Comparison of ENCODE assay signal across 9 cellular contexts in the genomic region with DNA sequence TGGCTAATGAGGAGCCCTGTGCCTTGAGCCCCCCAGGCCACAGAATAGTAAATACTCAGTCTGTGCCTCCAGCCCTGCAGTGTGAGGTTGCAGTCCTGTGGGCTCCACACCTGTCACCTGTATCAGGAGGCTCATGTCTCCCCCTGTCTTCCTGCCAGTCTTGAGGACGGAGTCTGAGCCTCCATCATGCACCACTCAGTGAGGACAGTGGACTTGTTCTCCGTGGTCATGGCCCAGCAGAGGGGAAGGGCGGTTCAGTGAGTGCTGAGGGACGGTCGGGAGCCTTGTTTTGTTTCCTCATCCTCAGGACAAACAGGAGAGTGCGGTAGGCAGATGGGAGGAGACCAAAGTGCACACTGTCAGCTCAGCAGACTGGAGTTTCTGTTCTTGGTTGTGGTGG. TPM values are rescaled to one million over a fixed set of nuclear protein-coding genes. Genes with fewer than 3 reads are reported as not detected.
A peak's percentile ranks its signal among the peaks of the same experiment; 100 is the strongest.
DNase-seq lines count a peak whose midpoint lies in the region; ATAC-seq, FAIRE-seq and TF ChIP-seq lines count a peak whose summit lies in the region.
"Not testable (repeated sequence)": the region's sequence is repeated elsewhere in the genome, so short reads cannot be mapped to it uniquely, and the experiment has no call there.
"Had no signal": no experiment of that assay in that cellular context is flagged by ENCODE, and none has a peak within 500 bp of the region (broad histone marks: within the 10 kb centered on the region; RNA-seq: fewer than 3 reads in every experiment).

No MANE protein-coding gene starts in this region.

- not testable (repeated sequence) for H2BK120ac ChIP-seq in neuronal stem cell (ENCODE audit: low read depth, low read length)

- intact Hi-C loops in dendritic cell treated with granulocyte-macrophage colony-stimulating factor and Interleukin-4, amounts not matched to agents 40 ng/mL and 50 ng/mL, for 4 days (cut with micrococcal nuclease); HepG2 (cut with micrococcal nuclease; ENCODE audit: unreplicated experiment); spleen (cut with DNase I; ENCODE audit: low total_unique reads): not testable (repeated sequence)

- not testable (repeated sequence) for H3K14ac ChIP-seq in neuronal stem cell (ENCODE audit: low read length)

- H2BK5ac ChIP-seq in neuronal stem cell (ENCODE audit: low read length), result not testable (repeated sequence)

- TF ChIP-seq CTCF in right atrium auricular region (IDR thresholded peaks at IDR 0.05); HepG2 (CRISPR knock-in tag; IDR thresholded peaks at IDR 0.05); spleen (IDR thresholded peaks at IDR 0.05 in 8 of 11, conservative IDR thresholded peaks at IDR 0.05 in 3 of 11): not testable (repeated sequence)

- FAIRE-seq in HepG2 (lab: Jason Lieb, UNC), result not testable (repeated sequence)

- H3K4me2 ChIP-seq in HepG2 (ENCODE audit: low read depth, low read length), result peak overlapping the region; percentile 59
- H3K4me2 ChIP-seq in neuronal stem cell (ENCODE audit: insufficient read depth, low read length, poor library complexity, severe bottlenecking), result not testable (repeated sequence)

- in situ Hi-C loops in HepG2 (cut with HindIII; ENCODE audit: extremely low pct_ligation_motif_present, low pct_unique_long_range_greater_than_20kb), result not testable (repeated sequence)

- H2BK15ac ChIP-seq in neuronal stem cell (ENCODE audit: low read length), result peak overlapping the region; percentile 72

- not testable (repeated sequence) for H3K4me3 Mint-ChIP-seq in dendritic cell treated with granulocyte-macrophage colony-stimulating factor and Interleukin-4, amounts not matched to agents 40 ng/mL and 50 ng/mL, for 4 days

- not testable (repeated sequence) for H4K20me1 ChIP-seq in HepG2 (ENCODE audit: insufficient read depth, low read length)

- not testable (repeated sequence) for H3K4me3 ChIP-seq in right atrium auricular region; neuronal stem cell (ENCODE audit: low read length in 2 of 2); spleen
- H3K4me3 ChIP-seq in HepG2 (replicated peaks in 1 of 3; ENCODE audit: insufficient read depth in 1 of 3, low read depth in 2 of 3, low read length in 3 of 3), result peak overlapping the region in 1 of 3 experiments; percentile 35; a peak in 1 of 6 replicates

- not testable (repeated sequence) for H3K27ac ChIP-seq in right atrium auricular region; HepG2 (ENCODE audit: extremely low read length, insufficient read depth, low read length); neuronal stem cell (replicated peaks; ENCODE audit: low read length); spleen

- not testable (repeated sequence) for H3K27me3 ChIP-seq in right atrium auricular region; HepG2 (ENCODE audit: control insufficient read depth in 1 of 2, insufficient read depth in 2 of 2, low read length in 2 of 2)
- peaks cover 0 to 21% (median 0%) of the 10 kb centered on the region in 3 experiments for H3K27me3 ChIP-seq in neuronal stem cell (ENCODE audit: control insufficient read depth in 3 of 3, insufficient read depth in 3 of 3, low read depth in 1 of 3, low read length in 3 of 3)
- peaks cover 0 to 32% (median 0%) of the 10 kb centered on the region in 7 donors for H3K27me3 ChIP-seq in spleen (replicated peaks in 1 of 7)

- not testable (repeated sequence) for H3K79me1 ChIP-seq in neuronal stem cell (ENCODE audit: low read depth, low read length)

- not testable (repeated sequence) for H3K36me3 Mint-ChIP-seq in dendritic cell treated with granulocyte-macrophage colony-stimulating factor and Interleukin-4, amounts not matched to agents 40 ng/mL and 50 ng/mL, for 4 days (ENCODE audit: low read depth)

- H3K9me3 Mint-ChIP-seq in dendritic cell treated with granulocyte-macrophage colony-stimulating factor and Interleukin-4, amounts not matched to agents 40 ng/mL and 50 ng/mL, for 4 days, result not testable (repeated sequence)

- not testable (repeated sequence) for H3K9me3 ChIP-seq in right atrium auricular region; HepG2 (ENCODE audit: low read length); neuronal stem cell (replicated peaks in 1 of 2; ENCODE audit: control insufficient read depth in 2 of 2, insufficient read depth in 1 of 2, low read depth in 1 of 2, low read length in 2 of 2); spleen

- peak overlapping the region; percentile 46 for H3K18ac ChIP-seq in neuronal stem cell (ENCODE audit: low read length)

- TF ChIP-seq POLR2A in HepG2 (IDR thresholded peaks at IDR 0.05; ENCODE audit: insufficient read depth in 1 of 2, low read depth in 2 of 2, low read length in 2 of 2); spleen (IDR thresholded peaks at IDR 0.05): not testable (repeated sequence)

- WGBS in HepG2 (ENCODE audit: low lambda C conversion rate), result 0% methylated on average over 1 of the region's 6 CpGs
- WGBS in neuronal stem cell (ENCODE audit: extremely low coverage in 2 of 2, insufficient read length in 2 of 2, insufficient replicate concordance in 1 of 2), 2 donors, result no CpG with 5 or more reads among the region's 6 CpGs
- WGBS in spleen, 5 donors, result 29 to 41% (median 36%) methylated on average over 6 of the region's 6 CpGs

- not testable (repeated sequence) for H4K91ac ChIP-seq in neuronal stem cell (ENCODE audit: low read depth, low read length, poor library complexity)

- H3K9ac ChIP-seq in HepG2 (ENCODE audit: insufficient read depth, low read depth, low read length); neuronal stem cell (ENCODE audit: low read depth, low read length, poor library complexity): not testable (repeated sequence)

- DNase-seq in right atrium auricular region (ENCODE audit: low spot score), result peak; percentile 53
- not testable (repeated sequence) for DNase-seq in HepG2 (ENCODE audit: low spot score); neuronal stem cell (ENCODE audit: low spot score)
- peak; percentile 19 for DNase-seq in spleen

- not testable (repeated sequence) for H2AK5ac ChIP-seq in neuronal stem cell (ENCODE audit: low read depth, low read length)

- not testable (repeated sequence) for H3K23ac ChIP-seq in neuronal stem cell (ENCODE audit: low read depth, low read length, poor library complexity)

- CTCF ChIA-PET in HepG2 (lab: Yijun Ruan, JAX; ENCODE audit: low intra/inter-chr PET ratio, low total read pairs), result not testable (repeated sequence)

- H4K8ac ChIP-seq in neuronal stem cell (ENCODE audit: low read depth, low read length), result peak overlapping the region; percentile 48

- POLR2A ChIA-PET in HepG2 (lab: Yijun Ruan, JAX), result not testable (repeated sequence)

- H3K4me1 ChIP-seq in right atrium auricular region; neuronal stem cell (ENCODE audit: control insufficient read depth in 2 of 2, insufficient read depth in 1 of 2, low read depth in 1 of 2, low read length in 2 of 2); spleen: not testable (repeated sequence)
- H3K4me1 ChIP-seq in HepG2 (ENCODE audit: insufficient read depth, low read length), result peaks cover 28% of the 10 kb centered on the region

- H3K4me1 Mint-ChIP-seq in dendritic cell treated with granulocyte-macrophage colony-stimulating factor and Interleukin-4, amounts not matched to agents 40 ng/mL and 50 ng/mL, for 4 days (ENCODE audit: low read depth), result peaks cover 11% of the 10 kb centered on the region

- not testable (repeated sequence) for H3K79me2 ChIP-seq in HepG2 (ENCODE audit: insufficient read depth, low read length)

- not testable (repeated sequence) for ATAC-seq in HepG2

- TF ChIP-seq EP300 in HepG2 (IDR thresholded peaks at IDR 0.05; ENCODE audit: low read depth in 2 of 2, low read length in 2 of 2); HepG2 (CRISPR knock-in tag; IDR thresholded peaks at IDR 0.05; ENCODE audit: borderline replicate concordance): not testable (repeated sequence)

- not testable (repeated sequence) for BruUV-seq in HepG2 (replicated peaks; lab: Mats Ljungman, UMichigan)

- not testable (repeated sequence) for TF ChIP-seq RAD21 in HepG2 (CRISPR knock-in tag; IDR thresholded peaks at IDR 0.05)

- peak overlapping the region; percentile 39 for H3K27ac Mint-ChIP-seq in dendritic cell treated with granulocyte-macrophage colony-stimulating factor and Interleukin-4, amounts not matched to agents 40 ng/mL and 50 ng/mL, for 4 days

- H2BK12ac ChIP-seq in neuronal stem cell (ENCODE audit: low read length), result peak overlapping the region; percentile 19

- not testable (repeated sequence) for H3K27me3 Mint-ChIP-seq in dendritic cell treated with granulocyte-macrophage colony-stimulating factor and Interleukin-4, amounts not matched to agents 40 ng/mL and 50 ng/mL, for 4 days

- not testable (repeated sequence) for H2AFZ ChIP-seq in HepG2 (ENCODE audit: low read length); neuronal stem cell (ENCODE audit: low read length)

- not testable (repeated sequence) for H3K4ac ChIP-seq in neuronal stem cell (ENCODE audit: low read length)

- H3K36me3 ChIP-seq in right atrium auricular region; HepG2 (replicated peaks in 1 of 2; ENCODE audit: control insufficient read depth in 1 of 2, insufficient read depth in 2 of 2, low read length in 2 of 2); neuronal stem cell (replicated peaks in 1 of 2; ENCODE audit: control insufficient read depth in 2 of 2, insufficient read depth in 2 of 2, low read length in 2 of 2); spleen: not testable (repeated sequence)

RNA-seq across cellular contexts. Expression of a gene that starts 17.1 kb away (rescaled TPM):
- 10 to 100 TPM; 26.7 to 38.0 TPM for total RNA-seq in right atrium auricular region
- 36.0 and 43.8 TPM in 2 replicates for total RNA-seq in HepG2 (2016; rRNA removed; fragmentation: Illumina TruSeq; extraction: Trizol)
- total RNA-seq in HepG2 (2016; cell fraction: cytosol; rRNA removed; fragmentation: Illumina TruSeq; extraction: Trizol; ENCODE audit: low read depth), result 13.1 and 17.4 TPM in 2 replicates
- 32.9 and 42.2 TPM in 2 replicates for total RNA-seq in HepG2 (2016; cell fraction: insoluble cytoplasmic fraction; rRNA removed; fragmentation: Illumina TruSeq; extraction: Trizol)
- 49.5 and 51.8 TPM in 2 replicates for total RNA-seq in HepG2 (2016; cell fraction: membrane; rRNA removed; fragmentation: Illumina TruSeq; extraction: Trizol)
- 41.0 and 45.3 TPM in 2 replicates for total RNA-seq in HepG2 (2016; cell fraction: nucleus; rRNA removed; fragmentation: Illumina TruSeq; extraction: Trizol)
- polyA plus RNA-seq in HepG2 (2011; rRNA removed), result 68.7 and 78.7 TPM in 2 replicates
- polyA plus RNA-seq in HepG2 (2011; cell fraction: cytosol; rRNA removed), result 67.6 and 76.6 TPM in 2 replicates
- polyA plus RNA-seq in HepG2 (2011; cell fraction: nucleus; rRNA removed), result 59.4 and 73.5 TPM in 2 replicates
- 40.8 and 51.3 TPM in 2 replicates for polyA plus RNA-seq in HepG2 (2012)
- polyA plus RNA-seq in HepG2 (2016; cell fraction: cytosol; fragmentation: Illumina TruSeq; extraction: Trizol; ENCODE audit: low read depth), result 25.7 and 32.7 TPM in 2 replicates
- 52.6 and 59.2 TPM in 2 replicates for polyA plus RNA-seq in HepG2 (2016; cell fraction: insoluble cytoplasmic fraction; fragmentation: Illumina TruSeq; extraction: Trizol; ENCODE audit: low read depth)
- polyA plus RNA-seq in HepG2 (2016; cell fraction: membrane; fragmentation: Illumina TruSeq; extraction: Trizol; ENCODE audit: low read depth), result 72.7 and 76.3 TPM in 2 replicates
- polyA plus RNA-seq in HepG2 (2016; cell fraction: nucleus; fragmentation: Illumina TruSeq; extraction: Trizol; ENCODE audit: insufficient read depth, low read depth), result 82.4 and 86.0 TPM in 2 replicates
- 90.8 and 137 TPM in 2 replicates for polyA minus RNA-seq in HepG2 (2011; rRNA and poly(A)+ RNA removed; ENCODE audit: low replicate concordance)
- 27.5 and 29.3 TPM in 2 replicates for polyA minus RNA-seq in HepG2 (2011; cell fraction: cytosol; rRNA and poly(A)+ RNA removed)
- polyA minus RNA-seq in HepG2 (2011; cell fraction: nucleus; rRNA and poly(A)+ RNA removed), result 23.2 and 28.1 TPM in 2 replicates
- polyA plus RNA-seq in neuronal stem cell (2013, experiment 1 of 2), result 16.7 TPM
- polyA plus RNA-seq in neuronal stem cell (2013, experiment 2 of 2), result 16.5 TPM
- total RNA-seq in spleen, result 10 to 100 TPM; 28.6 to 55.7 (median 39.8) TPM
- polyA plus RNA-seq in spleen, result 10 to 100 TPM in 2 of 3 donors, 1 to 10 TPM in 1; 8.7 to 21.7 (median 12.9) TPM

RNA-seq across cellular contexts. Expression of a gene that starts 33.4 kb away (rescaled TPM):
- total RNA-seq in right atrium auricular region, result 1 to 10 TPM in 1 of 2 donors, under 1 TPM in 1; 0.78 to 1.7 TPM
- total RNA-seq in HepG2 (2016; rRNA removed; fragmentation: Illumina TruSeq; extraction: Trizol), result not detected in 2 replicates
- not detected in 2 replicates for total RNA-seq in HepG2 (2016; cell fraction: cytosol; rRNA removed; fragmentation: Illumina TruSeq; extraction: Trizol; ENCODE audit: low read depth)
- total RNA-seq in HepG2 (2016; cell fraction: insoluble cytoplasmic fraction; rRNA removed; fragmentation: Illumina TruSeq; extraction: Trizol), result 0.09 TPM in 1 of 2 replicates, not detected in the other
- total RNA-seq in HepG2 (2016; cell fraction: membrane; rRNA removed; fragmentation: Illumina TruSeq; extraction: Trizol), result not detected in 2 replicates
- total RNA-seq in HepG2 (2016; cell fraction: nucleus; rRNA removed; fragmentation: Illumina TruSeq; extraction: Trizol), result 0.66 TPM in 1 of 2 replicates, not detected in the other
- 0.12 and 0.15 TPM in 2 replicates for polyA plus RNA-seq in HepG2 (2011; rRNA removed)
- 0.25 TPM in 1 of 2 replicates, not detected in the other for polyA plus RNA-seq in HepG2 (2011; cell fraction: cytosol; rRNA removed)
- polyA plus RNA-seq in HepG2 (2011; cell fraction: nucleus; rRNA removed), result 0.14 and 0.62 TPM in 2 replicates
- polyA plus RNA-seq in HepG2 (2012), result 0.08 TPM in 1 of 2 replicates, not detected in the other
- polyA plus RNA-seq in HepG2 (2016; cell fraction: cytosol; fragmentation: Illumina TruSeq; extraction: Trizol; ENCODE audit: low read depth), result 0.08 and 0.27 TPM in 2 replicates
- not detected in 2 replicates for polyA plus RNA-seq in HepG2 (2016; cell fraction: insoluble cytoplasmic fraction; fragmentation: Illumina TruSeq; extraction: Trizol; ENCODE audit: low read depth)
- polyA plus RNA-seq in HepG2 (2016; cell fraction: membrane; fragmentation: Illumina TruSeq; extraction: Trizol; ENCODE audit: low read depth), result 0.20 and 0.53 TPM in 2 replicates
- polyA plus RNA-seq in HepG2 (2016; cell fraction: nucleus; fragmentation: Illumina TruSeq; extraction: Trizol; ENCODE audit: insufficient read depth, low read depth), result 0.42 and 0.69 TPM in 2 replicates
- polyA minus RNA-seq in HepG2 (2011; rRNA and poly(A)+ RNA removed; ENCODE audit: low replicate concordance), result not detected in 2 replicates
- not detected in 2 replicates for polyA minus RNA-seq in HepG2 (2011; cell fraction: cytosol; rRNA and poly(A)+ RNA removed)
- not detected in 2 replicates for polyA minus RNA-seq in HepG2 (2011; cell fraction: nucleus; rRNA and poly(A)+ RNA removed)
- polyA plus RNA-seq in neuronal stem cell (2013, experiment 1 of 2), result 0.33 TPM
- polyA plus RNA-seq in neuronal stem cell (2013, experiment 2 of 2), result 0.35 TPM
- 1 to 10 TPM in 3 of 7 donors, under 1 TPM in 2, not detected in 2; 0.39 to 1.7 (median 1.3) TPM for total RNA-seq in spleen
- under 1 TPM; 0.22 to 0.72 (median 0.27) TPM for polyA plus RNA-seq in spleen
- total RNA-seq: Daoy, GM12878 had no signal
- polyA plus RNA-seq: CD14-positive monocyte; CD4-positive, alpha-beta memory T cell had no signal

RNA-seq across cellular contexts. Expression of a gene that starts 56.7 kb away (rescaled TPM):
- total RNA-seq in right atrium auricular region (10 to 100 TPM; 30.4 to 45.5 TPM), HepG2 (2016; rRNA removed; fragmentation: Illumina TruSeq; extraction: Trizol) (29.8 and 35.2 TPM in 2 replicates), spleen (100 to 1,000 TPM; 123 to 306 (median 181) TPM)
- total RNA-seq in HepG2 (2016; cell fraction: cytosol; rRNA removed; fragmentation: Illumina TruSeq; extraction: Trizol; ENCODE audit: low read depth), result 16.7 and 20.4 TPM in 2 replicates
- total RNA-seq in HepG2 (2016; cell fraction: insoluble cytoplasmic fraction; rRNA removed; fragmentation: Illumina TruSeq; extraction: Trizol), result 28.4 and 34.5 TPM in 2 replicates
- 16.2 and 19.4 TPM in 2 replicates for total RNA-seq in HepG2 (2016; cell fraction: membrane; rRNA removed; fragmentation: Illumina TruSeq; extraction: Trizol)
- 25.1 and 33.7 TPM in 2 replicates for total RNA-seq in HepG2 (2016; cell fraction: nucleus; rRNA removed; fragmentation: Illumina TruSeq; extraction: Trizol)
- polyA plus RNA-seq in HepG2 (2011; rRNA removed) (24.4 and 32.1 TPM in 2 replicates), spleen (100 to 1,000 TPM; 127 to 321 (median 266) TPM)
- 26.2 and 27.6 TPM in 2 replicates for polyA plus RNA-seq in HepG2 (2011; cell fraction: cytosol; rRNA removed)
- polyA plus RNA-seq in HepG2 (2011; cell fraction: nucleus; rRNA removed), result 79.7 and 80.0 TPM in 2 replicates
- polyA plus RNA-seq in HepG2 (2012), result 21.9 and 25.9 TPM in 2 replicates
- 13.2 and 15.1 TPM in 2 replicates for polyA plus RNA-seq in HepG2 (2016; cell fraction: cytosol; fragmentation: Illumina TruSeq; extraction: Trizol; ENCODE audit: low read depth)
- 36.5 and 39.9 TPM in 2 replicates for polyA plus RNA-seq in HepG2 (2016; cell fraction: insoluble cytoplasmic fraction; fragmentation: Illumina TruSeq; extraction: Trizol; ENCODE audit: low read depth)
- 11.9 and 13.2 TPM in 2 replicates for polyA plus RNA-seq in HepG2 (2016; cell fraction: membrane; fragmentation: Illumina TruSeq; extraction: Trizol; ENCODE audit: low read depth)
- 64.5 and 73.2 TPM in 2 replicates for polyA plus RNA-seq in HepG2 (2016; cell fraction: nucleus; fragmentation: Illumina TruSeq; extraction: Trizol; ENCODE audit: insufficient read depth, low read depth)
- 27.8 and 45.7 TPM in 2 replicates for polyA minus RNA-seq in HepG2 (2011; rRNA and poly(A)+ RNA removed; ENCODE audit: low replicate concordance)
- 7.1 and 10.9 TPM in 2 replicates for polyA minus RNA-seq in HepG2 (2011; cell fraction: cytosol; rRNA and poly(A)+ RNA removed)
- 54.0 and 54.8 TPM in 2 replicates for polyA minus RNA-seq in HepG2 (2011; cell fraction: nucleus; rRNA and poly(A)+ RNA removed)
- 33.6 TPM for polyA plus RNA-seq in neuronal stem cell (2013, experiment 1 of 2)
- polyA plus RNA-seq in neuronal stem cell (2013, experiment 2 of 2), result 31.2 TPM
